27 cellular contexts compared by ENCODE assay signal in genomic region chr16:12625068-12625467, GRCh38.
DNase-seq lines count a peak whose midpoint lies in the region; ATAC-seq and TF ChIP-seq lines count a peak whose summit lies in the region.
"Had no signal": no experiment of that assay in that cellular context is flagged by ENCODE, and none has a peak within 500 bp of the region (broad histone marks: within the 10 kb centered on the region; RNA-seq: fewer than 3 reads in every experiment).

No MANE protein-coding gene starts in this region.

- no peak overlapping the region for H2AFZ ChIP-seq in GM23338

- no peaks in the 10 kb centered on the region for H3F3A ChIP-seq in GM23338 (replicated peaks; ENCODE audit: low read depth)

- peak in 1 of 2 experiments; percentile 40; a peak in 2 of 4 replicates for TF ChIP-seq CTCF in GM23338 (conservative IDR thresholded peaks at IDR 0.05; ENCODE audit: low read depth in 2 of 2)
- TF ChIP-seq CTCF in nephron progenitor cell (IDR thresholded peaks at IDR 0.05), result no peak

- H3K27ac ChIP-seq in GM23338 (ENCODE audit: low read depth), result no peak overlapping the region
- H3K27ac ChIP-seq: ascending aorta, cardiac muscle cell, coronary artery, esophagus muscularis mucosa, foreskin keratinocyte, neutrophil, right lobe of liver, transverse colon had no signal

- no peaks in the 10 kb centered on the region for H3K9me3 Mint-ChIP-seq in activated T-cell treated with anti-CD3 and anti-CD28 coated beads, Interleukin-2, amount 50 U/mL, for 24 hours
- no peaks in the 10 kb centered on the region for H3K9me3 Mint-ChIP-seq in GM23338
- no peaks in the 10 kb centered on the region for H3K9me3 Mint-ChIP-seq in nephron progenitor cell
- H3K9me3 Mint-ChIP-seq: activated T-helper 1 cell treated with anti-CD3 and anti-CD28 coated beads, Interleukin-12 subunit alpha, Interleukin-12 subunit beta, Interleukin-2, Interleukin-4 antibody, amounts not matched to agents 30 ng/mL and 10 ng/mL and 1 ng/mL, durations not matched to agents 14 hours and 24 hours and 36 hours; immature natural killer cell had no signal

- no peaks in the 10 kb centered on the region for H3K36me3 ChIP-seq in GM23338 (ENCODE audit: insufficient read depth)
- H3K36me3 ChIP-seq: ascending aorta, cardiac muscle cell, esophagus muscularis mucosa, MG63, neutrophil, right lobe of liver, transverse colon had no signal

- H3K4me3 ChIP-seq in GM23338, result no peak overlapping the region
- H3K4me3 ChIP-seq: ascending aorta, cardiac muscle cell, coronary artery, esophagus muscularis mucosa, MG63, right lobe of liver, transverse colon had no signal

- no peak overlapping the region for H3K27ac Mint-ChIP-seq in activated T-cell treated with anti-CD3 and anti-CD28 coated beads, Interleukin-2, amount 50 U/mL, for 24 hours
- H3K27ac Mint-ChIP-seq in GM23338, result no peak overlapping the region
- no peak overlapping the region for H3K27ac Mint-ChIP-seq in nephron progenitor cell
- H3K27ac Mint-ChIP-seq: activated naive CD8-positive, alpha-beta T cell; activated T-helper 1 cell treated with anti-CD3 and anti-CD28 coated beads, Interleukin-12 subunit alpha, Interleukin-12 subunit beta, Interleukin-2, Interleukin-4 antibody, amounts not matched to agents 30 ng/mL and 10 ng/mL and 1 ng/mL, durations not matched to agents 14 hours and 24 hours and 36 hours; immature natural killer cell had no signal

- H3K9me2 ChIP-seq in GM23338 (ENCODE audit: insufficient read depth), result no peaks in the 10 kb centered on the region

- H3K79me2 ChIP-seq in GM23338 (replicated peaks; ENCODE audit: insufficient read depth), result no peaks in the 10 kb centered on the region

- H3K27me3 ChIP-seq in GM23338 (ENCODE audit: insufficient read depth), result no peaks in the 10 kb centered on the region
- H3K27me3 ChIP-seq: ascending aorta, cardiac muscle cell, foreskin keratinocyte, neutrophil, right lobe of liver, transverse colon had no signal

- H3K4me1 ChIP-seq in GM23338 (ENCODE audit: insufficient read depth), result no peaks in the 10 kb centered on the region
- H3K4me1 ChIP-seq: ascending aorta, foreskin keratinocyte, transverse colon had no signal

- no peaks in the 10 kb centered on the region for H3K36me3 Mint-ChIP-seq in activated T-cell treated with anti-CD3 and anti-CD28 coated beads, Interleukin-2, amount 50 U/mL, for 24 hours (ENCODE audit: low read depth)
- H3K36me3 Mint-ChIP-seq in GM23338 (ENCODE audit: low read depth) (no peaks in the 10 kb centered on the region), nephron progenitor cell (ENCODE audit: low read depth) (no peaks in the 10 kb centered on the region)
- H3K36me3 Mint-ChIP-seq: activated naive CD8-positive, alpha-beta T cell; immature natural killer cell had no signal

- H3K4me1 Mint-ChIP-seq in activated T-cell treated with anti-CD3 and anti-CD28 coated beads, Interleukin-2, amount 50 U/mL, for 24 hours (ENCODE audit: low read depth), result peaks cover 16% of the 10 kb centered on the region
- H3K4me1 Mint-ChIP-seq in GM23338, result no peaks in the 10 kb centered on the region
- no peaks in the 10 kb centered on the region for H3K4me1 Mint-ChIP-seq in nephron progenitor cell

- H4K20me1 ChIP-seq in GM23338 (replicated peaks; ENCODE audit: insufficient read depth), result no peaks in the 10 kb centered on the region

- no peak overlapping the region for H3K4me2 ChIP-seq in GM23338

- ATAC-seq in GM23338, result peak; percentile 78
- ATAC-seq: foreskin keratinocyte, Panc1, right lobe of liver had no signal

- H3K4me3 Mint-ChIP-seq in activated T-cell treated with anti-CD3 and anti-CD28 coated beads, Interleukin-2, amount 50 U/mL, for 24 hours, result no peak overlapping the region
- H3K4me3 Mint-ChIP-seq in GM23338 (no peak overlapping the region), nephron progenitor cell (no peak overlapping the region)
- H3K4me3 Mint-ChIP-seq: activated naive CD8-positive, alpha-beta T cell; activated T-helper 1 cell treated with anti-CD3 and anti-CD28 coated beads, Interleukin-12 subunit alpha, Interleukin-12 subunit beta, Interleukin-2, Interleukin-4 antibody, amounts not matched to agents 30 ng/mL and 10 ng/mL and 1 ng/mL, durations not matched to agents 14 hours and 24 hours and 36 hours; immature natural killer cell had no signal

- H3K27me3 Mint-ChIP-seq in activated T-cell treated with anti-CD3 and anti-CD28 coated beads, Interleukin-2, amount 50 U/mL, for 24 hours, result no peaks in the 10 kb centered on the region
- H3K27me3 Mint-ChIP-seq in GM23338 (ENCODE audit: insufficient read depth, low read depth, poor library complexity) (peaks cover 3% of the 10 kb centered on the region), nephron progenitor cell (ENCODE audit: low read depth, poor library complexity) (peaks cover 16% of the 10 kb centered on the region)
- H3K27me3 Mint-ChIP-seq: activated naive CD8-positive, alpha-beta T cell had no signal

- DNase-seq in activated T-cell treated with anti-CD3 and anti-CD28 coated beads, Interleukin-2, amount 50 U/mL, for 48 hours, result peak; percentile 36 to 51
- no peak for DNase-seq in activated T-cell treated with anti-CD3 and anti-CD28 coated beads, Interleukin-2, amount 50 U/mL, for 24 hours
- DNase-seq in GM23338 (ENCODE audit: low spot score), result peak; percentile 16
- DNase-seq in RPMI8226, result peak; percentile 41
- DNase-seq in mesenteric fat pad (ENCODE audit: low spot score), result peak; percentile 39
- DNase-seq in NCI-H2107 treated with DMSO at 0.1 percent for 48 hours (lab: John Stamatoyannopoulos, UW; ENCODE audit: unreplicated experiment), result no peak
- no peak for DNase-seq in nephron progenitor cell
- DNase-seq: DMS153, foreskin keratinocyte, HCEC 1CT, immature natural killer cell, KG1, mesenchymal stem cell, MG63, NCI-H2029, NCI-H526, SHP77 treated with DMSO at 0.1 percent for 48 hours, transverse colon had no signal

TF ChIP-seq in GM23338, 12 proteins besides CTCF, POLR2A, EP300 and RAD21 (continues in another document):
- TF ChIP-seq ETS1 (IDR thresholded peaks at IDR 0.05) (no peak), STAT1 (IDR thresholded peaks at IDR 0.05; ENCODE audit: unreplicated experiment) (no peak), NANOG (IDR thresholded peaks at IDR 0.05; ENCODE audit: borderline replicate concordance) (no peak), JUNB (IDR thresholded peaks at IDR 0.05; ENCODE audit: unreplicated experiment) (no peak), REST (IDR thresholded peaks at IDR 0.05; ENCODE audit: unreplicated experiment) (no peak), EZH2phosphoT487 (IDR thresholded peaks at IDR 0.05; ENCODE audit: unreplicated experiment) (no peak), CREB1 (CRISPR knock-in tag; IDR thresholded peaks at IDR 0.05; ENCODE audit: low read depth) (no peak), POLR2AphosphoS5 (IDR thresholded peaks at IDR 0.05; ENCODE audit: low read depth) (no peak)

Comparison
In these comparisons a context has a peak if more than half of its experiments do, and no peak if none do; other contexts are left out.
1. DNase-seq: peak in activated T-cell treated with anti-CD3 and anti-CD28 coated beads, Interleukin-2, amount 50 U/mL, for 48 hours (2 of 2), GM23338 (single experiment), RPMI8226 (single experiment) and mesenteric fat pad (single experiment); none in activated T-cell treated with anti-CD3 and anti-CD28 coated beads, Interleukin-2, amount 50 U/mL, for 24 hours (single experiment), NCI-H2107 treated with DMSO at 0.1 percent for 48 hours (single experiment) and nephron progenitor cell (single experiment).